32 cellular contexts compared by ENCODE assay signal in the genomic region with DNA sequence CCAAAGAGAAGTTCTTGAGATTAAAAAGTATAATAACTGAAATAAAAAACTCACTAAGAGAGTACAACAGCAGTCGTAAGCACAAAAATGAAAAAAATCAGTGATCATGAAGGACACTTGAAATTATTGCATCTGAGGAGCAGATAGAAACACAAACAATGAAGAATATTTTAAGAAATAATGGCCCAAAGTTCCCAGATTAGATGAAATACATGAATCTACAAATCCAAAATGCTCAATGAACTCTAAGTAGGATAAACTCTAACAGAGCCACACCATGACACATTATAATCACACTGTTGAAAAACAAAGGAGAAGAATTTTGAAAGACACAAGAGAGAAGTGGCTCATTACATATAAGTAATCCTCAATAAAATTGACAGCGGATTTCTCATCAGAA. TPM values are rescaled to one million over a fixed set of nuclear protein-coding genes. Genes with fewer than 3 reads are reported as not detected.
DNase-seq lines count a peak whose midpoint lies in the region; ATAC-seq, FAIRE-seq and TF ChIP-seq lines count a peak whose summit lies in the region.
"Had no signal": no experiment of that assay in that cellular context is flagged by ENCODE, and none has a peak within 500 bp of the region (broad histone marks: within the 10 kb centered on the region; RNA-seq: fewer than 3 reads in every experiment).

No MANE protein-coding gene starts in this region.

- FAIRE-seq in K562 (lab: Jason Lieb, UNC): no peak
- FAIRE-seq: A204.1, A549, D721Med had no signal

- H3K27ac ChIP-seq in HEK293 (ENCODE audit: extremely low read depth, low read depth, low read length) (no peak overlapping the region), K562 (ENCODE audit: extremely low read depth, low read depth, low read length) (no peak overlapping the region), osteoblast (ENCODE audit: low read depth, low read length) (no peak overlapping the region), dorsolateral prefrontal cortex (no peak overlapping the region)
- H3K27ac ChIP-seq: 22Rv1; A549; BLaER1; BLaER1 treated with 17β-estradiol and CSF1 and Interleukin-3, amounts not matched to agents 10 nM and 100 nM; C4-2B had no signal

- no peaks in the 10 kb centered on the region for H3K9me3 ChIP-seq in HEK293 (ENCODE audit: control insufficient read depth, insufficient read depth, low read depth, low read length)
- no peaks in the 10 kb centered on the region; the same call in 1 of the 2 replicates for H3K9me3 ChIP-seq in K562 (replicated peaks; ENCODE audit: control insufficient read depth, insufficient read depth, low read depth, low read length)
- H3K9me3 ChIP-seq in osteoblast (ENCODE audit: low read depth, low read length): no peaks in the 10 kb centered on the region
- H3K9me3 ChIP-seq: BE2C had no signal

- POLR2A ChIA-PET in HEK293 (lab: Yijun Ruan, JAX) (no interaction called here), K562 (lab: Yijun Ruan, JAX) (no interaction called here)

- intact Hi-C loops in K562 (cut with micrococcal nuclease): no loop called here
- intact Hi-C loops in dorsolateral prefrontal cortex (cut with DNase I): no loop called here

- H3K4me1 ChIP-seq in HEK293 (ENCODE audit: control insufficient read depth, insufficient read depth, low read length) (no peaks in the 10 kb centered on the region), K562 (replicated peaks in 1 of 2; ENCODE audit: control insufficient read depth in 2 of 2, insufficient read depth in 2 of 2, low read length in 2 of 2) (no peaks in the 10 kb centered on the region), osteoblast (ENCODE audit: insufficient read depth, low read length) (no peaks in the 10 kb centered on the region)
- H3K4me1 ChIP-seq: A549, BE2C, BLaER1, Caco-2 had no signal

- H4K20me1 ChIP-seq in K562 (replicated peaks; ENCODE audit: control insufficient read depth, insufficient read depth, low read length): no peaks in the 10 kb centered on the region
- H4K20me1 ChIP-seq in osteoblast (ENCODE audit: insufficient read depth, low read length): no peaks in the 10 kb centered on the region
- H4K20me1 ChIP-seq: BLaER1; BLaER1 treated with 17β-estradiol and CSF1 and Interleukin-3, amounts not matched to agents 10 nM and 100 nM had no signal

- H2AFZ ChIP-seq in K562 (ENCODE audit: low read depth, low read length) (no peak overlapping the region), osteoblast (ENCODE audit: low read length) (no peak overlapping the region)

- H3K27me3 ChIP-seq in K562 (ENCODE audit: control insufficient read depth in 2 of 2, insufficient read depth in 2 of 2, low read length in 2 of 2) (no peaks in the 10 kb centered on the region), osteoblast (ENCODE audit: insufficient read depth, low read length) (no peaks in the 10 kb centered on the region), dorsolateral prefrontal cortex (no peaks in the 10 kb centered on the region)
- H3K27me3 ChIP-seq: BE2C; BLaER1; BLaER1 treated with 17β-estradiol and CSF1 and Interleukin-3, amounts not matched to agents 10 nM and 100 nM had no signal

- H3K4me3 ChIP-seq in HEK293 (ENCODE audit: low read depth, low read length) (no peak overlapping the region), K562 (no peak overlapping the region), osteoblast (ENCODE audit: insufficient read depth, low read length) (no peak overlapping the region), dorsolateral prefrontal cortex (no peak overlapping the region)
- H3K4me3 ChIP-seq: A549; BLaER1; BLaER1 treated with 17β-estradiol and CSF1 and Interleukin-3, amounts not matched to agents 10 nM and 100 nM had no signal

- in situ Hi-C loops in K562 (cut with MboI): no loop called here

- TF ChIP-seq CTCF in HEK293 (tag by site-specific recombination; IDR thresholded peaks at IDR 0.05) (no peak), K562 (IDR thresholded peaks at IDR 0.05 in 2 of 3, conservative IDR thresholded peaks at IDR 0.05 in 1 of 3; ENCODE audit: insufficient read depth in 2 of 3, low read depth in 1 of 3, low read length in 3 of 3) (no peak), osteoblast (IDR thresholded peaks at IDR 0.05; ENCODE audit: extremely low read depth, low read depth, low read length) (no peak), dorsolateral prefrontal cortex (IDR thresholded peaks at IDR 0.05 in 54 of 56, conservative IDR thresholded peaks at IDR 0.05 in 2 of 56; ENCODE audit: low read depth in 1 of 56, partially characterized antibody in 56 of 56) (no peak)

- H3K9me1 ChIP-seq in K562 (ENCODE audit: control insufficient read depth, insufficient read depth, low read length): no peaks in the 10 kb centered on the region

- CTCF ChIA-PET in HEK293 (lab: Yijun Ruan, JAX) (no interaction called here), K562 (lab: Yijun Ruan, JAX; ENCODE audit: low intra/inter-chr PET ratio) (no interaction called here)

- H3K4me2 ChIP-seq in K562 (ENCODE audit: insufficient read depth, low read length) (no peak overlapping the region), osteoblast (ENCODE audit: insufficient read depth, low read length) (no peak overlapping the region)
- H3K4me2 ChIP-seq: A549; BLaER1; BLaER1 treated with 17β-estradiol and CSF1 and Interleukin-3, amounts not matched to agents 10 nM and 100 nM had no signal

- no peaks in the 10 kb centered on the region for H3K36me3 ChIP-seq in HEK293 (ENCODE audit: control insufficient read depth in 2 of 2, insufficient read depth in 1 of 2, low read length in 2 of 2)
- no peaks in the 10 kb centered on the region for H3K36me3 ChIP-seq in K562 (ENCODE audit: control insufficient read depth, insufficient read depth, low read length)
- no peaks in the 10 kb centered on the region for H3K36me3 ChIP-seq in osteoblast (ENCODE audit: insufficient read depth, low read length)
- H3K36me3 ChIP-seq: BE2C, BLaER1 had no signal

- TF ChIP-seq POLR2A in K562 (conservative IDR thresholded peaks at IDR 0.05): no peak

- H3K79me2 ChIP-seq in K562 (ENCODE audit: control insufficient read depth, insufficient read depth, low read length) (no peaks in the 10 kb centered on the region), osteoblast (ENCODE audit: insufficient read depth, low read length) (no peaks in the 10 kb centered on the region)

- no peak for ATAC-seq in K562
- ATAC-seq: A549; CD8-positive, alpha-beta T cell had no signal

- WGBS in K562 (ENCODE audit: insufficient coverage, low coverage, missing lambda C conversion rate): 31% methylated on average over 2 of the region's 2 CpGs

- no peak for TF ChIP-seq RAD21 in K562 (CRISPR knock-in tag; conservative IDR thresholded peaks at IDR 0.05 in 1 of 2, IDR thresholded peaks at IDR 0.05 in 1 of 2)

- no TSS peak for BruUV-seq in K562 (replicated peaks; lab: Mats Ljungman, UMichigan)

- DNase-seq in K562 (ENCODE audit: extremely low read depth in 1 of 4, low spot score in 3 of 4): no peak
- peak; percentile 5 for DNase-seq in osteoblast (ENCODE audit: insufficient read length, low spot score, missing footprints)
- no peak for DNase-seq in COR-L47 (lab: John Stamatoyannopoulos, UW)
- DNase-seq in NOMO-1 treated with dmso at 0.1 percent for 144 hours (lab: John Stamatoyannopoulos, UW; ENCODE audit: unreplicated experiment): no peak
- no peak for DNase-seq in dorsolateral prefrontal cortex
- DNase-seq: 8988T; ACHN; AML-193; BE2C; C1 segment of cervical spinal cord; Caco-2; Calu3; CD4-positive, alpha-beta memory T cell; CD4-positive, alpha-beta T cell; CD4-positive, CD25-positive, alpha-beta regulatory T cell; CD8-positive, alpha-beta memory T cell; CD8-positive, alpha-beta T cell; DMS 273 treated with DMSO at 0.1 percent for 48 hours; DMS153; DMS53; DMS79; DMS79 treated with DMSO at 0.1 percent for 48 hours; DND-41; EL had no signal

- TF ChIP-seq EP300 in K562 (IDR thresholded peaks at IDR 0.05; ENCODE audit: low read length): no peak

- no peak overlapping the region for H3K9ac ChIP-seq in K562 (ENCODE audit: insufficient read depth in 1 of 2, low read depth in 2 of 2, low read length in 2 of 2)
- H3K9ac ChIP-seq: BLaER1; BLaER1 treated with 17β-estradiol and CSF1 and Interleukin-3, amounts not matched to agents 10 nM and 100 nM had no signal

TF ChIP-seq in HEK293, 187 proteins besides CTCF, POLR2A, EP300 and RAD21 (continues in another document):
- TF ChIP-seq ZNF530 (tag by site-specific recombination; IDR thresholded peaks at IDR 0.05; ENCODE audit: low read depth) (no peak), ZNF76 (tag by site-specific recombination; IDR thresholded peaks at IDR 0.05; ENCODE audit: borderline replicate concordance, low read depth) (no peak)

TF ChIP-seq in K562, 482 proteins besides CTCF, POLR2A, EP300 and RAD21 (continues in another document):
- TF ChIP-seq, protein P1, sequence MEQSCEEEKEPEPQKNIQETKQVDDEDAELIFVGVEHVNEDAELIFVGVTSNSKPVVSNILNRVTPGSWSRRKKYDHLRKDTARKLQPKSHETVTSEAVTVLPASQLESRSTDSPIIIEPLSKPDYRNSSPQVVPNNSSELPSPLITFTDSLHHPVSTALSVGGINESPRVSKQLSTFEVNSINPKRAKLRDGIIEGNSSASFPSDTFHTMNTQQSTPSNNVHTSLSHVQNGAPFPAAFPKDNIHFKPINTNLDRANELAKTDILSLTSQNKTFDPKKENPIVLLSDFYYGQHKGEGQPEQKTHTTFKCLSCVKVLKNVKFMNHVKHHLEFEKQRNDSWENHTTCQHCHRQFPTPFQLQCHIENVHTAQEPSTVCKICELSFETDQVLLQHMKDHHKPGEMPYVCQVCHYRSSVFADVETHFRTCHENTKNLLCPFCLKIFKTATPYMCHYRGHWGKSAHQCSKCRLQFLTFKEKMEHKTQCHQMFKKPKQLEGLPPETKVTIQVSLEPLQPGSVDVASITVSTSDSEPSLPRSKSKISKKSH (CRISPR knock-in tag; IDR thresholded peaks at IDR 0.05): no peak

RNA-seq across cellular contexts. Expression of a gene that starts 31.9 kb away (rescaled TPM):
- total RNA-seq in K562 (2011; cell fraction: chromatin; rRNA removed; ENCODE audit: low replicate concordance): 0.76 and 1.1 TPM in 2 replicates
- 0.79 and 0.83 TPM in 2 replicates for total RNA-seq in K562 (2011; cell fraction: nucleolus; rRNA removed)
- 0.69 and 0.88 TPM in 2 replicates for total RNA-seq in K562 (2011; cell fraction: nucleoplasm; rRNA removed)
- total RNA-seq in K562 (2014; rRNA removed) (0.32 and 0.37 TPM in 2 replicates), K562 (2014; rRNA removed; fragmentation: Illumina TruSeq; extraction: Trizol) (0.11 and 0.16 TPM in 2 replicates), K562 (2015; rRNA removed; fragmentation: Illumina TruSeq; extraction: Trizol) (0.07 and 0.11 TPM in 2 replicates), K562 (2021) (0.34 and 0.40 TPM in 2 replicates), osteoblast (4.3 and 5.0 TPM in 2 replicates), dorsolateral prefrontal cortex (1 to 10 TPM; 1.2 to 9.5 (median 2.9) TPM)
- polyA plus RNA-seq in K562 (2011; rRNA removed) (0.25 and 0.35 TPM in 2 replicates), K562 (2014; fragmentation: Illumina TruSeq; extraction: Trizol) (0.19 and 0.24 TPM in 2 replicates), K562 (2014; fragmentation: Nextera tagmentation; extraction: Ambion mirVana) (under 1 TPM; 0.01 to 0.03 TPM), K562 (2014; rRNA removed) (0.20 and 0.40 TPM in 2 replicates)
- polyA plus RNA-seq in K562 (2011; cell fraction: cytosol; rRNA removed): 0.44 and 0.69 TPM in 2 replicates
- polyA plus RNA-seq in K562 (2011; cell fraction: nucleus; rRNA removed): 0.43 and 0.48 TPM in 2 replicates
- polyA plus RNA-seq in K562 (2012): 0.21 and 0.26 TPM in 2 replicates
- 0.63 and 1.0 TPM in 2 replicates for polyA minus RNA-seq in K562 (2011; rRNA and poly(A)+ RNA removed)
- 0.38 and 0.91 TPM in 2 replicates for polyA minus RNA-seq in K562 (2011; cell fraction: cytosol; rRNA and poly(A)+ RNA removed)
- 0.13 and 0.78 TPM in 2 replicates for polyA minus RNA-seq in K562 (2011; cell fraction: nucleus; rRNA and poly(A)+ RNA removed)
